Comparison of ENCODE assay signal across 18 cellular contexts in genomic region chr12:104888456-104888855, GRCh38.
"Had no signal": no experiment of that assay in that cellular context is flagged by ENCODE, and none has a peak within 500 bp of the region (broad histone marks: within the 10 kb centered on the region; RNA-seq: fewer than 3 reads in every experiment).

No MANE protein-coding gene starts in this region.

- DNase-seq: KBM-7, MG63, NCI-H1436, NCI-H187, NCI-H2029, NCI-H2081 treated with DMSO at 0.1 percent for 48 hours, NCI-H2171, NCI-H226, NCI-H510A, NCI-H524 treated with DMSO at 0.1 percent for 48 hours, NCI-H774, PC-3, SHP77, SJCRH30 had no signal

- H3K36me3 ChIP-seq: MG63, SJCRH30 had no signal

- H3K4me3 ChIP-seq: MG63, SJCRH30 had no signal

- H3K27me3 ChIP-seq: MG63, SJCRH30 had no signal

- H3K9me3 ChIP-seq: MG63, SJCRH30 had no signal

- H3K27ac ChIP-seq: HL-60, RWPE1, SJCRH30 had no signal

- ATAC-seq: Panc1, PC-3, SK-N-SH treated with all-trans-retinoic acid at 6 μM for 48 hours had no signal

- H3K4me1 ChIP-seq: SJCRH30 had no signal
